ENCODE assay signal across 26 cellular contexts in genomic region chr20:49422176-49422575, GRCh38.
A peak's percentile ranks its signal among the peaks of the same experiment; 100 is the strongest.
DNase-seq lines count a peak whose midpoint lies in the region; ATAC-seq and TF ChIP-seq lines count a peak whose summit lies in the region.
"Had no signal": no experiment of that assay in that cellular context is flagged by ENCODE, and none has a peak within 500 bp of the region (broad histone marks: within the 10 kb centered on the region; RNA-seq: fewer than 3 reads in every experiment).

No MANE protein-coding gene starts in this region.

- ATAC-seq in HG03469 (IDR thresholded peaks at IDR 0.05; ENCODE audit: unreplicated experiment), result no peak
- ATAC-seq: CD8-positive, alpha-beta T cell; HCT116; HepG2; Right ventricle myocardium inferior had no signal

- H3K9me3 Mint-ChIP-seq in MCF 10A (ENCODE audit: unreplicated experiment), result no peaks in the 10 kb centered on the region
- H3K9me3 Mint-ChIP-seq in osteocyte (ENCODE audit: unreplicated experiment), result no peaks in the 10 kb centered on the region
- H3K9me3 Mint-ChIP-seq: CD8-positive, alpha-beta T cell had no signal

- 73 to 80% methylated on average over 6 of the region's 6 CpGs for WGBS in esophagus squamous epithelium, 2 donors
- 86 to 100% methylated on average over 1 to 6 of the region's 6 CpGs for WGBS in transverse colon (ENCODE audit: low coverage in 1 of 2), 2 donors

- H3K4me3 ChIP-seq in breast epithelium (no peak overlapping the region), esophagus squamous epithelium (no peak overlapping the region), transverse colon (no peak overlapping the region)
- H3K4me3 ChIP-seq: PC-9, SJCRH30 had no signal

- H3K4me1 ChIP-seq in breast epithelium (no peaks in the 10 kb centered on the region), esophagus squamous epithelium (peaks cover 0 to 14% (median 0%) of the 10 kb centered on the region in 3 donors), transverse colon (peaks cover 18 to 32% (median 24%) of the 10 kb centered on the region in 4 donors)

- TF ChIP-seq EP300 in transverse colon (IDR thresholded peaks at IDR 0.05; ENCODE audit: low read depth), result no peak

- H3K4me1 Mint-ChIP-seq in MCF 10A (ENCODE audit: insufficient read depth, unreplicated experiment), result peaks cover 34% of the 10 kb centered on the region
- H3K4me1 Mint-ChIP-seq in osteocyte (ENCODE audit: unreplicated experiment), result peaks cover 58% of the 10 kb centered on the region
- H3K4me1 Mint-ChIP-seq: B cell had no signal

- H3K36me3 Mint-ChIP-seq in MCF 10A (ENCODE audit: insufficient read depth, unreplicated experiment) (peaks cover 9% of the 10 kb centered on the region), osteocyte (ENCODE audit: unreplicated experiment) (no peaks in the 10 kb centered on the region)
- H3K36me3 Mint-ChIP-seq: CD8-positive, alpha-beta T cell had no signal

- H3K9me3 ChIP-seq in breast epithelium (no peaks in the 10 kb centered on the region), esophagus squamous epithelium (no peaks in the 10 kb centered on the region), transverse colon (no peaks in the 10 kb centered on the region)
- H3K9me3 ChIP-seq: Caco-2, SJCRH30 had no signal

- H3K27ac Mint-ChIP-seq in MCF 10A (ENCODE audit: low read depth, unreplicated experiment) (peak overlapping the region; percentile 99), osteocyte (ENCODE audit: unreplicated experiment) (peak overlapping the region; percentile 67)
- H3K27ac Mint-ChIP-seq: B cell; CD8-positive, alpha-beta T cell had no signal

- POLR2A ChIA-PET in MCF 10A (lab: Yijun Ruan, JAX), result interaction anchor here (0.6 to 1.3 kb wide), 3 partner anchors 9 to 1920 kb away, joined by 3 to 7 read pairs (median 5); no protein-coding TSS in a partner anchor

- no peak for TF ChIP-seq POLR2A in breast epithelium (IDR thresholded peaks at IDR 0.05)
- no peak for TF ChIP-seq POLR2A in esophagus squamous epithelium (IDR thresholded peaks at IDR 0.05)
- TF ChIP-seq POLR2A in transverse colon (IDR thresholded peaks at IDR 0.05), result no peak

- in situ Hi-C loops in transverse colon (cut with MboI; ENCODE audit: low pct_ligation_motif_present in 1 of 4, low pct_unique_long_range_greater_than_20kb in 1 of 4, low sequenced_read_pairs in 3 of 4), result no loop called here
- in situ Hi-C loops in G401 (cut with HindIII; ENCODE audit: low sequenced_read_pairs), result loop anchor here (5.0 kb wide), 1 partner anchor 55 kb away; no protein-coding TSS in a partner anchor

- TF ChIP-seq CTCF in MCF 10A (IDR thresholded peaks at IDR 0.05; ENCODE audit: unreplicated experiment), result no peak
- TF ChIP-seq CTCF in breast epithelium (IDR thresholded peaks at IDR 0.05), result no peak
- TF ChIP-seq CTCF in esophagus squamous epithelium (IDR thresholded peaks at IDR 0.05), result no peak
- no peak for TF ChIP-seq CTCF in osteocyte (IDR thresholded peaks at IDR 0.05)
- TF ChIP-seq CTCF in transverse colon (IDR thresholded peaks at IDR 0.05), result no peak

- BruUV-seq in MCF 10A (replicated peaks; lab: Mats Ljungman, UMichigan), result no TSS peak

- DNase-seq in MCF 10A (ENCODE audit: unreplicated experiment), result no peak
- no peak for DNase-seq in breast epithelium (ENCODE audit: low spot score in 2 of 2)
- DNase-seq in esophagus squamous epithelium (lab: John Stamatoyannopoulos, UW), result no peak
- no peak for DNase-seq in osteocyte (ENCODE audit: extremely low spot score, unreplicated experiment)
- no peak for DNase-seq in transverse colon
- no peak for DNase-seq in pons (ENCODE audit: low spot score)
- DNase-seq in G401 (ENCODE audit: low spot score), result no peak
- DNase-seq: Caco-2; CD8-positive, alpha-beta T cell; GDM1; Kasumi-1; NCI-H1105 treated with DMSO at 0.1 percent for 48 hours; NCI-H146; NCI-H1930; NCI-H446 treated with DMSO at 0.1 percent for 48 hours; NCI-H526; NCI-H82; PC-9; SJCRH30 had no signal

- no peak overlapping the region for H3K27ac ChIP-seq in breast epithelium
- H3K27ac ChIP-seq in esophagus squamous epithelium, result peak overlapping the region in 3 of 4 donors; percentile 76 to 78 (median 76)
- H3K27ac ChIP-seq in transverse colon, result peak overlapping the region; percentile 80 to 88 (median 84)
- H3K27ac ChIP-seq: 22Rv1, C4-2B, PC-9, SJCRH30 had no signal

- no peaks in the 10 kb centered on the region for H3K27me3 ChIP-seq in breast epithelium
- H3K27me3 ChIP-seq in esophagus squamous epithelium, result peaks cover 0 to 10% (median 0%) of the 10 kb centered on the region in 4 donors
- H3K27me3 ChIP-seq in transverse colon, result peaks cover 3% of the 10 kb centered on the region

- H3K36me3 ChIP-seq in breast epithelium (no peaks in the 10 kb centered on the region), esophagus squamous epithelium (no peaks in the 10 kb centered on the region), transverse colon (no peaks in the 10 kb centered on the region)
- H3K36me3 ChIP-seq: SJCRH30 had no signal

- no peak overlapping the region for H3K4me3 Mint-ChIP-seq in MCF 10A (ENCODE audit: unreplicated experiment)
- no peak overlapping the region for H3K4me3 Mint-ChIP-seq in osteocyte (ENCODE audit: unreplicated experiment)
- H3K4me3 Mint-ChIP-seq: B cell; CD8-positive, alpha-beta T cell had no signal

- no peaks in the 10 kb centered on the region for H3K27me3 Mint-ChIP-seq in MCF 10A (ENCODE audit: insufficient read depth, unreplicated experiment)
- H3K27me3 Mint-ChIP-seq in osteocyte (ENCODE audit: unreplicated experiment), result peaks cover 3% of the 10 kb centered on the region

- intact Hi-C loops in MCF 10A (cut with micrococcal nuclease) (no loop called here), breast epithelium (cut with DNase I; ENCODE audit: low total_unique reads) (no loop called here), esophagus squamous epithelium (cut with DNase I) (no loop called here), transverse colon (cut with DNase I; ENCODE audit: low total_unique reads) (no loop called here)

- CTCF ChIA-PET in MCF 10A (lab: Yijun Ruan, JAX), result interaction anchor here (1.0 to 3.5 kb wide), 5 partner anchors 25 to 111 kb away, joined by 3 to 14 read pairs (median 5); no protein-coding TSS in a partner anchor

Comparison
In these comparisons a context has a peak if more than half of its experiments do, and no peak if none do; other contexts are left out.
1. H3K27ac ChIP-seq: peak in esophagus squamous epithelium (3 of 4) and transverse colon (4 of 4); none in breast epithelium (0 of 2).